ENCODE assay signal across 1 cellular context in the genomic region with DNA sequence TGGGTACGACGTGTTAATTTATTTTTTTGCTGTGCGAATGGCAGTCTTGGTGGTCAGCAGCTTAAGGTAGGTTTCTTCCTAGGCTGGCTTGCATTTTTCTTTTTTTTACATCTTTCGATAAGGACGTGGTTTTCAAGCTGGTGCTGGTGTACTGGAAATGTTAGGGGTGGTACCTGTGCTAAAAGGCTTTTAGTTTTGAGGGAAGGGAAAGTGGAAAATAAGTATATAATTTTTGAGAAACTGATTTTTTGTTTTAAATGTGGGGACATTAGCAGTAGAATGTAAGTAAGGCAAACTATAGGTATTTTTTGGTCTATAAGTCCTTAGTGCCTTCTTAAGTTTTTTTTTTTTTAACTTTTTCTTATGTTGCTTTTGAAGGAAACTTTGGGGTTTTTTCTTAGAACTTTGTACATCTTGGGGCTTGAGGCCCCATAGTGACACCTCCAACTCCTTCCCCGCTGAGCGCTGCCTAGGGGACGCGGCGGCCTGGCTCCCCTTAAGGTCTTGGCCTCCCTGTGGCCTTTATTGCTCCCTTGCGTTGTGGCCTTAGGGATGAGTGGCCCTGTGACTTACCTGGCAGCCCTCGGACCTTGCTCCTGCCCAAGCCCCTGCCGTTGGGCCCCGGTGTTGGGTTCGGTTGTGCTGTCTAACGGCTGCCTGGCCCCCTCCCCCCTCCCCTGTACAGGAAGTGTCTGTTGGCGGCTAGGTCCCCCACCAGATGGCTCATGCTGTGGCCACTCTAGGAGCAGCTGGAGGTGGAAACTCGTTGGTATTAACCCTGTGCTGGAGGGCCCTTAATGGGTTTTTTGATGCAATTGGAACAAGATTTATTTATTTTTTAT.
TF ChIP-seq lines count a peak whose summit lies in the region.

No MANE protein-coding gene starts in this region.

TF ChIP-seq in GM12878, 131 proteins besides CTCF, POLR2A, EP300 and RAD21 (continued from another document and continues in another):
- TF ChIP-seq BCLAF1 (IDR thresholded peaks at IDR 0.05): no peak
- no peak for TF ChIP-seq BCL11A (IDR thresholded peaks at IDR 0.05; ENCODE audit: low read depth, low read length)
- TF ChIP-seq, protein P1, sequence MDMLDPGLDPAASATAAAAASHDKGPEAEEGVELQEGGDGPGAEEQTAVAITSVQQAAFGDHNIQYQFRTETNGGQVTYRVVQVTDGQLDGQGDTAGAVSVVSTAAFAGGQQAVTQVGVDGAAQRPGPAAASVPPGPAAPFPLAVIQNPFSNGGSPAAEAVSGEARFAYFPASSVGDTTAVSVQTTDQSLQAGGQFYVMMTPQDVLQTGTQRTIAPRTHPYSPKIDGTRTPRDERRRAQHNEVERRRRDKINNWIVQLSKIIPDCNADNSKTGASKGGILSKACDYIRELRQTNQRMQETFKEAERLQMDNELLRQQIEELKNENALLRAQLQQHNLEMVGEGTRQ (IDR thresholded peaks at IDR 0.05; ENCODE audit: borderline replicate concordance, low read depth, low read length): no peak
- no peak for TF ChIP-seq NRF1 (conservative IDR thresholded peaks at IDR 0.05; ENCODE audit: low read depth, low read length)
- no peak for TF ChIP-seq ATF3 (IDR thresholded peaks at IDR 0.05; ENCODE audit: borderline replicate concordance, extremely low read depth, low read depth, low read length)
- TF ChIP-seq BHLHE40 (IDR thresholded peaks at IDR 0.05; ENCODE audit: borderline replicate concordance in 1 of 2, low read depth in 2 of 2, low read length in 1 of 2): peak; percentile 44 to 60; a peak in 2 of 4 replicates
- TF ChIP-seq ESRRA (IDR thresholded peaks at IDR 0.05; ENCODE audit: low read length): peak; percentile 66; the same call in 1 of the 2 replicates
- TF ChIP-seq, protein P2, sequence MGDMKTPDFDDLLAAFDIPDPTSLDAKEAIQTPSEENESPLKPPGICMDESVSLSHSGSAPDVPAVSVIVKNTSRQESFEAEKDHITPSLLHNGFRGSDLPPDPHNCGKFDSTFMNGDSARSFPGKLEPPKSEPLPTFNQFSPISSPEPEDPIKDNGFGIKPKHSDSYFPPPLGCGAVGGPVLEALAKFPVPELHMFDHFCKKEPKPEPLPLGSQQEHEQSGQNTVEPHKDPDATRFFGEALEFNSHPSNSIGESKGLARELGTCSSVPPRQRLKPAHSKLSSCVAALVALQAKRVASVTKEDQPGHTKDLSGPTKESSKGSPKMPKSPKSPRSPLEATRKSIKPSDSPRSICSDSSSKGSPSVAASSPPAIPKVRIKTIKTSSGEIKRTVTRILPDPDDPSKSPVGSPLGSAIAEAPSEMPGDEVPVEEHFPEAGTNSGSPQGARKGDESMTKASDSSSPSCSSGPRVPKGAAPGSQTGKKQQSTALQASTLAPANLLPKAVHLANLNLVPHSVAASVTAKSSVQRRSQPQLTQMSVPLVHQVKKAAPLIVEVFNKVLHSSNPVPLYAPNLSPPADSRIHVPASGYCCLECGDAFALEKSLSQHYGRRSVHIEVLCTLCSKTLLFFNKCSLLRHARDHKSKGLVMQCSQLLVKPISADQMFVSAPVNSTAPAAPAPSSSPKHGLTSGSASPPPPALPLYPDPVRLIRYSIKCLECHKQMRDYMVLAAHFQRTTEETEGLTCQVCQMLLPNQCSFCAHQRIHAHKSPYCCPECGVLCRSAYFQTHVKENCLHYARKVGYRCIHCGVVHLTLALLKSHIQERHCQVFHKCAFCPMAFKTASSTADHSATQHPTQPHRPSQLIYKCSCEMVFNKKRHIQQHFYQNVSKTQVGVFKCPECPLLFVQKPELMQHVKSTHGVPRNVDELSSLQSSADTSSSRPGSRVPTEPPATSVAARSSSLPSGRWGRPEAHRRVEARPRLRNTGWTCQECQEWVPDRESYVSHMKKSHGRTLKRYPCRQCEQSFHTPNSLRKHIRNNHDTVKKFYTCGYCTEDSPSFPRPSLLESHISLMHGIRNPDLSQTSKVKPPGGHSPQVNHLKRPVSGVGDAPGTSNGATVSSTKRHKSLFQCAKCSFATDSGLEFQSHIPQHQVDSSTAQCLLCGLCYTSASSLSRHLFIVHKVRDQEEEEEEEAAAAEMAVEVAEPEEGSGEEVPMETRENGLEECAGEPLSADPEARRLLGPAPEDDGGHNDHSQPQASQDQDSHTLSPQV (IDR thresholded peaks at IDR 0.05): no peak
- 0 out of 2 replicates have a peak, but pooled peaks have one; percentile 33 for TF ChIP-seq NR2C1 (IDR thresholded peaks at IDR 0.05)
- peak; percentile 94 for TF ChIP-seq POLR2AphosphoS2 (IDR thresholded peaks at IDR 0.05; ENCODE audit: low read depth, low read length)
- 0 out of 2 replicates have a peak, but pooled peaks have one; percentile 29 for TF ChIP-seq REST (IDR thresholded peaks at IDR 0.05; ENCODE audit: low read depth, low read length)
- peak; percentile 56 for TF ChIP-seq E4F1 (IDR thresholded peaks at IDR 0.05; ENCODE audit: borderline replicate concordance, partially characterized antibody)
- TF ChIP-seq, protein P3, sequence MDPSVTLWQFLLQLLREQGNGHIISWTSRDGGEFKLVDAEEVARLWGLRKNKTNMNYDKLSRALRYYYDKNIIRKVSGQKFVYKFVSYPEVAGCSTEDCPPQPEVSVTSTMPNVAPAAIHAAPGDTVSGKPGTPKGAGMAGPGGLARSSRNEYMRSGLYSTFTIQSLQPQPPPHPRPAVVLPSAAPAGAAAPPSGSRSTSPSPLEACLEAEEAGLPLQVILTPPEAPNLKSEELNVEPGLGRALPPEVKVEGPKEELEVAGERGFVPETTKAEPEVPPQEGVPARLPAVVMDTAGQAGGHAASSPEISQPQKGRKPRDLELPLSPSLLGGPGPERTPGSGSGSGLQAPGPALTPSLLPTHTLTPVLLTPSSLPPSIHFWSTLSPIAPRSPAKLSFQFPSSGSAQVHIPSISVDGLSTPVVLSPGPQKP (IDR thresholded peaks at IDR 0.05; ENCODE audit: low read depth, low read length): peak; percentile 64; the same call in 1 of the 2 replicates
- TF ChIP-seq MYB (IDR thresholded peaks at IDR 0.05; ENCODE audit: borderline replicate concordance, low read depth, low read length): peak; percentile 83
- no peak for TF ChIP-seq SKIL (IDR thresholded peaks at IDR 0.05; ENCODE audit: low read depth, poor library complexity, severe bottlenecking)
- 0 out of 2 replicates have a peak, but pooled peaks have one; percentile 17 for TF ChIP-seq ZBTB33 (IDR thresholded peaks at IDR 0.05)
- TF ChIP-seq EED (IDR thresholded peaks at IDR 0.05; ENCODE audit: low read depth): no peak
- peak; percentile 84; the same call in 1 of the 2 replicates for TF ChIP-seq SMAD5 (IDR thresholded peaks at IDR 0.05; ENCODE audit: low read depth)
- no peak for TF ChIP-seq KAT2A (conservative IDR thresholded peaks at IDR 0.05; ENCODE audit: control insufficient read depth, low read depth, low read length)
- peak; percentile 31; the same call in 1 of the 2 replicates for TF ChIP-seq IRF4 (IDR thresholded peaks at IDR 0.05; ENCODE audit: low read depth, low read length)
- TF ChIP-seq, protein P4, sequence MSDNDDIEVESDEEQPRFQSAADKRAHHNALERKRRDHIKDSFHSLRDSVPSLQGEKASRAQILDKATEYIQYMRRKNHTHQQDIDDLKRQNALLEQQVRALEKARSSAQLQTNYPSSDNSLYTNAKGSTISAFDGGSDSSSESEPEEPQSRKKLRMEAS (IDR thresholded peaks at IDR 0.05; ENCODE audit: low read depth, low read length): peak; percentile 41; the same call in 1 of the 2 replicates
- peak; percentile 95 for TF ChIP-seq HDGF (IDR thresholded peaks at IDR 0.05)
- TF ChIP-seq, protein P5, sequence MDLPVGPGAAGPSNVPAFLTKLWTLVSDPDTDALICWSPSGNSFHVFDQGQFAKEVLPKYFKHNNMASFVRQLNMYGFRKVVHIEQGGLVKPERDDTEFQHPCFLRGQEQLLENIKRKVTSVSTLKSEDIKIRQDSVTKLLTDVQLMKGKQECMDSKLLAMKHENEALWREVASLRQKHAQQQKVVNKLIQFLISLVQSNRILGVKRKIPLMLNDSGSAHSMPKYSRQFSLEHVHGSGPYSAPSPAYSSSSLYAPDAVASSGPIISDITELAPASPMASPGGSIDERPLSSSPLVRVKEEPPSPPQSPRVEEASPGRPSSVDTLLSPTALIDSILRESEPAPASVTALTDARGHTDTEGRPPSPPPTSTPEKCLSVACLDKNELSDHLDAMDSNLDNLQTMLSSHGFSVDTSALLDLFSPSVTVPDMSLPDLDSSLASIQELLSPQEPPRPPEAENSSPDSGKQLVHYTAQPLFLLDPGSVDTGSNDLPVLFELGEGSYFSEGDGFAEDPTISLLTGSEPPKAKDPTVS (IDR thresholded peaks at IDR 0.05; ENCODE audit: low read depth, low read length): 0 out of 2 replicates have a peak, but pooled peaks have one; percentile 65
